Comparison of ENCODE assay signal across 19 cellular contexts in genomic region chr22:25900880-25901279, GRCh38.
DNase-seq lines count a peak whose midpoint lies in the region; ATAC-seq and TF ChIP-seq lines count a peak whose summit lies in the region.
"Had no signal": no experiment of that assay in that cellular context is flagged by ENCODE, and none has a peak within 500 bp of the region (broad histone marks: within the 10 kb centered on the region; RNA-seq: fewer than 3 reads in every experiment).

No MANE protein-coding gene starts in this region.

- H3K27ac Mint-ChIP-seq in WTC11 (no peak overlapping the region), nephron progenitor cell (no peak overlapping the region)
- H3K27ac Mint-ChIP-seq: activated CD4-positive, alpha-beta memory T cell treated with anti-CD3 and anti-CD28 coated beads, Interleukin-2, amount 10 ng/mL, durations not matched to agents 7 days and 5 days; H9; stimulated activated naive CD8-positive, alpha-beta T cell treated with anti-CD3 and anti-CD28 coated beads, Interleukin-15, amount 100 ng/mL, for 72 hours had no signal

- ATAC-seq in Right ventricle myocardium superior (ENCODE audit: poor library complexity) (peak; percentile 43), WTC11 (no peak)
- ATAC-seq: foreskin keratinocyte; stimulated activated naive CD8-positive, alpha-beta T cell treated with anti-CD3 and anti-CD28 coated beads, Interleukin-15, amount 100 ng/mL, for 72 hours had no signal

- TF ChIP-seq CTCF in left ventricle myocardium inferior (IDR thresholded peaks at IDR 0.05; ENCODE audit: borderline replicate concordance) (no peak), WTC11 (IDR thresholded peaks at IDR 0.05) (no peak), nephron progenitor cell (IDR thresholded peaks at IDR 0.05) (no peak)

- H3K27me3 Mint-ChIP-seq in WTC11 (ENCODE audit: low read depth) (no peaks in the 10 kb centered on the region), nephron progenitor cell (ENCODE audit: low read depth, poor library complexity) (peaks cover 11% of the 10 kb centered on the region)

- H3K4me1 Mint-ChIP-seq in WTC11, result peaks cover 13% of the 10 kb centered on the region
- no peaks in the 10 kb centered on the region for H3K4me1 Mint-ChIP-seq in nephron progenitor cell
- H3K4me1 Mint-ChIP-seq: activated CD4-positive, alpha-beta memory T cell treated with anti-CD3 and anti-CD28 coated beads, Interleukin-2, amount 10 ng/mL, durations not matched to agents 7 days and 5 days; stimulated activated naive CD8-positive, alpha-beta T cell treated with anti-CD3 and anti-CD28 coated beads, Interleukin-15, amount 100 ng/mL, for 72 hours had no signal

- peaks cover 5% of the 10 kb centered on the region for H3K4me1 ChIP-seq in left ventricle myocardium inferior
- H3K4me1 ChIP-seq: foreskin keratinocyte, vagina had no signal

- POLR2A ChIA-PET in WTC11 (lab: Charles Lee), result no interaction called here

- peaks cover 9% of the 10 kb centered on the region for H3K9me3 Mint-ChIP-seq in WTC11
- H3K9me3 Mint-ChIP-seq in nephron progenitor cell, result peaks cover 4% of the 10 kb centered on the region
- H3K9me3 Mint-ChIP-seq: activated CD4-positive, alpha-beta memory T cell treated with anti-CD3 and anti-CD28 coated beads, Interleukin-2, amount 10 ng/mL, durations not matched to agents 7 days and 5 days; H9; stimulated activated naive CD8-positive, alpha-beta T cell treated with anti-CD3 and anti-CD28 coated beads, Interleukin-15, amount 100 ng/mL, for 72 hours had no signal

- no peak overlapping the region for H3K27ac ChIP-seq in left ventricle myocardium inferior (replicated peaks)
- H3K27ac ChIP-seq: foreskin keratinocyte, PC-9, vagina had no signal

- peaks cover 8% of the 10 kb centered on the region for H3K27me3 ChIP-seq in left ventricle myocardium inferior (ENCODE audit: low read depth)
- H3K27me3 ChIP-seq: foreskin keratinocyte, vagina had no signal

- H3K36me3 ChIP-seq in left ventricle myocardium inferior, result peaks cover 39% of the 10 kb centered on the region
- H3K36me3 ChIP-seq: vagina had no signal

- H3K4me3 ChIP-seq in left ventricle myocardium inferior, result no peak overlapping the region
- H3K4me3 ChIP-seq: PC-9, vagina had no signal

- H3K36me3 Mint-ChIP-seq in WTC11 (no peaks in the 10 kb centered on the region), nephron progenitor cell (ENCODE audit: low read depth) (no peaks in the 10 kb centered on the region)

- CTCF ChIA-PET in WTC11 (lab: Charles Lee), result interaction anchor here (0.9 to 2.1 kb wide), 5 partner anchors 12 to 430 kb away, joined by 3 to 9 read pairs (median 4); no protein-coding TSS in a partner anchor

- no peaks in the 10 kb centered on the region for H3K9me3 ChIP-seq in left ventricle myocardium inferior (replicated peaks)
- H3K9me3 ChIP-seq: vagina had no signal

- H3K4me3 Mint-ChIP-seq in WTC11 (no peak overlapping the region), nephron progenitor cell (no peak overlapping the region)
- H3K4me3 Mint-ChIP-seq: activated CD4-positive, alpha-beta memory T cell treated with anti-CD3 and anti-CD28 coated beads, Interleukin-2, amount 10 ng/mL, durations not matched to agents 7 days and 5 days; H9; stimulated activated naive CD8-positive, alpha-beta T cell treated with anti-CD3 and anti-CD28 coated beads, Interleukin-15, amount 100 ng/mL, for 72 hours had no signal

- DNase-seq in Right ventricle myocardium superior, result no peak
- no peak for DNase-seq in left ventricle myocardium inferior
- DNase-seq in WTC11 (ENCODE audit: low spot score), result no peak
- DNase-seq in inferior parietal cortex (ENCODE audit: extremely low spot score), result peak; percentile 82
- peak; percentile 95 for DNase-seq in superior temporal gyrus (ENCODE audit: extremely low spot score)
- no peak for DNase-seq in SK-N-DZ (ENCODE audit: low spot score)
- DNase-seq in NOMO-1 treated with dmso at 0.1 percent for 144 hours (lab: John Stamatoyannopoulos, UW; ENCODE audit: unreplicated experiment), result no peak
- no peak for DNase-seq in nephron progenitor cell
- DNase-seq: activated CD4-positive, alpha-beta memory T cell treated with anti-CD3 and anti-CD28 coated beads, Interleukin-2, amount 10 ng/mL, durations not matched to agents 7 days and 5 days; COR-L47; foreskin keratinocyte; GDM1; H9; islet precursor cell; NCI-H345; PC-9; stimulated activated naive CD8-positive, alpha-beta T cell treated with anti-CD3 and anti-CD28 coated beads, Interleukin-15, amount 100 ng/mL, for 72 hours; SW 1271 had no signal

- intact Hi-C loops in Right ventricle myocardium superior (cut with DNase I) (no loop called here), left ventricle myocardium inferior (cut with micrococcal nuclease) (no loop called here)

TF ChIP-seq in WTC11, 78 proteins besides CTCF, POLR2A, EP300 and RAD21:
- TF ChIP-seq, protein P1, sequence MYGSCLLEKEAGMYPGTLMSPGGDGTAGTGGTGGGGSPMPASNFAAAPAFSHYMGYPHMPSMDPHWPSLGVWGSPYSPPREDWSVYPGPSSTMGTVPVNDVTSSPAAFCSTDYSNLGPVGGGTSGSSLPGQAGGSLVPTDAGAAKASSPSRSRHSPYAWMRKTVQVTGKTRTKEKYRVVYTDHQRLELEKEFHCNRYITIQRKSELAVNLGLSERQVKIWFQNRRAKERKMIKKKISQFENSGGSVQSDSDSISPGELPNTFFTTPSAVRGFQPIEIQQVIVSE (CRISPR knock-in tag; IDR thresholded peaks at IDR 0.05; ENCODE audit: borderline replicate concordance), result no peak
- TF ChIP-seq NFYB (CRISPR knock-in tag; conservative IDR thresholded peaks at IDR 0.05; ENCODE audit: low read depth) (0 out of 2 replicates have a peak, but pooled peaks have one; percentile 28), CBFB (CRISPR knock-in tag; IDR thresholded peaks at IDR 0.05; ENCODE audit: low read depth) (no peak), ZNF423 (CRISPR knock-in tag; IDR thresholded peaks at IDR 0.05) (no peak)
- TF ChIP-seq, protein P2, sequence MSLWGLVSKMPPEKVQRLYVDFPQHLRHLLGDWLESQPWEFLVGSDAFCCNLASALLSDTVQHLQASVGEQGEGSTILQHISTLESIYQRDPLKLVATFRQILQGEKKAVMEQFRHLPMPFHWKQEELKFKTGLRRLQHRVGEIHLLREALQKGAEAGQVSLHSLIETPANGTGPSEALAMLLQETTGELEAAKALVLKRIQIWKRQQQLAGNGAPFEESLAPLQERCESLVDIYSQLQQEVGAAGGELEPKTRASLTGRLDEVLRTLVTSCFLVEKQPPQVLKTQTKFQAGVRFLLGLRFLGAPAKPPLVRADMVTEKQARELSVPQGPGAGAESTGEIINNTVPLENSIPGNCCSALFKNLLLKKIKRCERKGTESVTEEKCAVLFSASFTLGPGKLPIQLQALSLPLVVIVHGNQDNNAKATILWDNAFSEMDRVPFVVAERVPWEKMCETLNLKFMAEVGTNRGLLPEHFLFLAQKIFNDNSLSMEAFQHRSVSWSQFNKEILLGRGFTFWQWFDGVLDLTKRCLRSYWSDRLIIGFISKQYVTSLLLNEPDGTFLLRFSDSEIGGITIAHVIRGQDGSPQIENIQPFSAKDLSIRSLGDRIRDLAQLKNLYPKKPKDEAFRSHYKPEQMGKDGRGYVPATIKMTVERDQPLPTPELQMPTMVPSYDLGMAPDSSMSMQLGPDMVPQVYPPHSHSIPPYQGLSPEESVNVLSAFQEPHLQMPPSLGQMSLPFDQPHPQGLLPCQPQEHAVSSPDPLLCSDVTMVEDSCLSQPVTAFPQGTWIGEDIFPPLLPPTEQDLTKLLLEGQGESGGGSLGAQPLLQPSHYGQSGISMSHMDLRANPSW (CRISPR knock-in tag; conservative IDR thresholded peaks at IDR 0.05; ENCODE audit: low read depth), result no peak

Comparison
In these comparisons a context has a peak if more than half of its experiments do, and no peak if none do; other contexts are left out.
1. DNase-seq: peak in inferior parietal cortex (single experiment) and superior temporal gyrus (single experiment); none in Right ventricle myocardium superior (single experiment), left ventricle myocardium inferior (single experiment), WTC11 (single experiment), SK-N-DZ (single experiment), NOMO-1 treated with dmso at 0.1 percent for 144 hours (single experiment) and nephron progenitor cell (single experiment).